In genomic region chr1:30083800-30084464, GRCh38 we compare ENCODE assay signal across 11 cellular contexts.
DNase-seq lines count a peak whose midpoint lies in the region; ATAC-seq, FAIRE-seq and TF ChIP-seq lines count a peak whose summit lies in the region.
"Had no signal": no experiment of that assay in that cellular context is flagged by ENCODE, and none has a peak within 500 bp of the region (broad histone marks: within the 10 kb centered on the region; RNA-seq: fewer than 3 reads in every experiment).

No MANE protein-coding gene starts in this region.

- H3K27me3 ChIP-seq in brain microvascular endothelial cell (replicated peaks) (no peaks in the 10 kb centered on the region), thyroid gland (no peaks in the 10 kb centered on the region)

- FAIRE-seq in kidney (lab: Jason Lieb, UNC), result no peak

- no peak for ATAC-seq in HG03520 (IDR thresholded peaks at IDR 0.05; ENCODE audit: unreplicated experiment)
- no peak for ATAC-seq in GM19463 (IDR thresholded peaks at IDR 0.05; ENCODE audit: unreplicated experiment)

- intact Hi-C loops in kidney (cut with DNase I) (no loop called here), thyroid gland (cut with DNase I) (loop anchor here (10.0 kb wide), 1 partner anchor 289 kb away; no protein-coding TSS in a partner anchor)

- H3K9me3 ChIP-seq in kidney (ENCODE audit: control insufficient read depth in 1 of 2, low read length in 2 of 2) (no peaks in the 10 kb centered on the region), thyroid gland (no peaks in the 10 kb centered on the region)

- TF ChIP-seq CTCF in brain microvascular endothelial cell (IDR thresholded peaks at IDR 0.05; ENCODE audit: low read depth, low read length, missing control alignments), result peak; percentile 6
- no peak for TF ChIP-seq CTCF in kidney (IDR thresholded peaks at IDR 0.05; ENCODE audit: borderline replicate concordance, extremely low read depth, insufficient read depth)
- no peak for TF ChIP-seq CTCF in thyroid gland (IDR thresholded peaks at IDR 0.05)

- WGBS in thyroid gland, 2 donors, result 39 to 47% methylated on average over 10 to 11 of the region's 11 CpGs

- in situ Hi-C loops in brain microvascular endothelial cell (cut with HindIII; ENCODE audit: low pct_ligation_motif_present, low sequenced_read_pairs), result no loop called here

- H3K36me3 ChIP-seq in brain microvascular endothelial cell (replicated peaks) (no peaks in the 10 kb centered on the region), kidney (ENCODE audit: control insufficient read depth in 1 of 2, insufficient read depth in 2 of 2, low read length in 2 of 2) (no peaks in the 10 kb centered on the region), thyroid gland (no peaks in the 10 kb centered on the region)

- H3K27ac ChIP-seq in brain microvascular endothelial cell (peak overlapping the region; percentile 42), kidney (ENCODE audit: low read depth in 2 of 2, low read length in 2 of 2) (peak overlapping the region; percentile 41 to 71), thyroid gland (peak overlapping the region in 2 of 3 donors; percentile 30 to 38)
- H3K27ac ChIP-seq: VCaP had no signal

- TF ChIP-seq POLR2A in thyroid gland (IDR thresholded peaks at IDR 0.05), result no peak

- DNase-seq in HK-2 (ENCODE audit: unreplicated experiment) (peak; percentile 31), brain microvascular endothelial cell (peak; percentile 67), kidney (no peak), thyroid gland (no peak), NOMO-1 treated with dmso at 0.1 percent for 144 hours (lab: John Stamatoyannopoulos, UW; ENCODE audit: unreplicated experiment) (no peak), SIG-M5 (lab: John Stamatoyannopoulos, UW) (no peak)
- DNase-seq: naive B cell, NCI-H187 treated with DMSO at 0.1 percent for 48 hours had no signal

- H3K9ac ChIP-seq in kidney (ENCODE audit: low read length in 2 of 2), result no peak overlapping the region

- H3K4me3 ChIP-seq in brain microvascular endothelial cell (ENCODE audit: low read depth, low read length) (no peak overlapping the region), kidney (ENCODE audit: low read length in 2 of 2) (no peak overlapping the region), thyroid gland (replicated peaks in 1 of 3) (no peak overlapping the region)

- H3K4me1 ChIP-seq in kidney (ENCODE audit: control insufficient read depth in 1 of 2, insufficient read depth in 1 of 2, low read depth in 1 of 2, low read length in 2 of 2) (peaks cover 7 to 14% of the 10 kb centered on the region in 2 donors), thyroid gland (peaks cover under 1 to 32% of the 10 kb centered on the region in 2 donors)

Comparison
In these comparisons a context has a peak if more than half of its experiments do, and no peak if none do; other contexts are left out.
1. DNase-seq: peak in HK-2 (single experiment) and brain microvascular endothelial cell (single experiment); none in kidney (single experiment), thyroid gland (0 of 2), NOMO-1 treated with dmso at 0.1 percent for 144 hours (single experiment) and SIG-M5 (single experiment).
2. Peak in every context shown above with its lines, with median percentiles within 50 percentile points of each other: H3K27ac ChIP-seq.